In genomic region chr17:3695129-3695722, GRCh38 we compare ENCODE assay signal across 8 cellular contexts. TPM values are rescaled to one million over a fixed set of nuclear protein-coding genes. Genes with fewer than 3 reads are reported as not detected.
DNase-seq lines count a peak whose midpoint lies in the region; ATAC-seq, FAIRE-seq and TF ChIP-seq lines count a peak whose summit lies in the region.

No MANE protein-coding gene starts in this region.

- no peak overlapping the region for H3K9ac ChIP-seq in astrocyte (ENCODE audit: low read length)

- H3K27me3 ChIP-seq in ACC112 (ENCODE audit: insufficient read depth, low read length) (no peaks in the 10 kb centered on the region), astrocyte (ENCODE audit: insufficient read depth, low read length) (peaks cover 14% of the 10 kb centered on the region), right lobe of liver (no peaks in the 10 kb centered on the region)

- ATAC-seq in right lobe of liver: peak; percentile 8 to 21 (median 15)
- ATAC-seq in sciatic nerve: no peak
- no peak for ATAC-seq in activated CD4-positive, CD25-positive, alpha-beta regulatory T cell treated with anti-CD3 and anti-CD28 coated beads, Interleukin-2, amount 50 U/mL, for 24 hours

- POLR2A ChIA-PET in HEK293 (lab: Yijun Ruan, JAX): interaction anchor here (1.1 to 2.0 kb wide), 2 partner anchors 28 to 59 kb away, joined by 4 read pairs; partner anchors contain the start of genes CTNS, HASPIN and SHPK

- intact Hi-C loops in right lobe of liver (cut with DNase I) (no loop called here), sciatic nerve (cut with DNase I) (no loop called here)

- TF ChIP-seq CTCF in HEK293 (tag by site-specific recombination; IDR thresholded peaks at IDR 0.05) (no peak), astrocyte (IDR thresholded peaks at IDR 0.05; ENCODE audit: insufficient read depth, low read depth, low read length) (no peak), right lobe of liver (IDR thresholded peaks at IDR 0.05) (no peak)

- H3K4me3 ChIP-seq in ACC112 (ENCODE audit: low read depth, low read length) (peak overlapping the region; percentile 84), HEK293 (ENCODE audit: low read depth, low read length) (peak overlapping the region; percentile 41), astrocyte (ENCODE audit: insufficient read depth, low read depth, low read length) (peak overlapping the region; percentile 57), right lobe of liver (peak overlapping the region in 2 of 3 donors; percentile 34 to 51)

- H3K36me3 ChIP-seq in ACC112 (ENCODE audit: insufficient read depth, low read length) (no peaks in the 10 kb centered on the region), HEK293 (ENCODE audit: control insufficient read depth in 2 of 2, insufficient read depth in 1 of 2, low read length in 2 of 2) (no peaks in the 10 kb centered on the region; a peak in 1 of 3 replicates), astrocyte (ENCODE audit: insufficient read depth, low read length) (no peaks in the 10 kb centered on the region), right lobe of liver (no peaks in the 10 kb centered on the region)

- no peak overlapping the region for H3K27ac Mint-ChIP-seq in astrocyte (ENCODE audit: unreplicated experiment)

- H3K79me2 ChIP-seq in ACC112 (ENCODE audit: control insufficient read depth, insufficient read depth, low read length, unreplicated experiment): no peaks in the 10 kb centered on the region
- no peaks in the 10 kb centered on the region for H3K79me2 ChIP-seq in astrocyte (ENCODE audit: insufficient read depth, low read length)

- peak overlapping the region; percentile 50 for H3K4me3 Mint-ChIP-seq in astrocyte (ENCODE audit: unreplicated experiment)

- no peaks in the 10 kb centered on the region for H4K20me1 ChIP-seq in astrocyte (ENCODE audit: insufficient read depth, low read length)

- peaks cover 12% of the 10 kb centered on the region for H3K27me3 Mint-ChIP-seq in astrocyte (ENCODE audit: low read depth, unreplicated experiment)

- H2AFZ ChIP-seq in ACC112 (ENCODE audit: low read length, unreplicated experiment) (peak overlapping the region; percentile 70), astrocyte (ENCODE audit: low read depth, low read length) (peak overlapping the region; percentile 90)

- H3K27ac ChIP-seq in ACC112 (ENCODE audit: low read depth, low read length) (no peak overlapping the region), HEK293 (ENCODE audit: extremely low read depth, low read depth, low read length) (no peak overlapping the region), astrocyte (ENCODE audit: low read depth, low read length) (no peak overlapping the region), right lobe of liver (no peak overlapping the region)

- H3K9me3 Mint-ChIP-seq in astrocyte (ENCODE audit: unreplicated experiment): peaks cover 2% of the 10 kb centered on the region

- H3K36me3 Mint-ChIP-seq in astrocyte (ENCODE audit: low read depth, unreplicated experiment): no peaks in the 10 kb centered on the region

- no peaks in the 10 kb centered on the region for H3K9me3 ChIP-seq in HEK293 (ENCODE audit: control insufficient read depth, insufficient read depth, low read depth, low read length)
- H3K9me3 ChIP-seq in astrocyte (ENCODE audit: insufficient read depth, low read depth, low read length): peaks cover 5% of the 10 kb centered on the region
- H3K9me3 ChIP-seq in right lobe of liver: no peaks in the 10 kb centered on the region

- H3K4me1 Mint-ChIP-seq in astrocyte (ENCODE audit: low read depth, unreplicated experiment): peaks cover 2% of the 10 kb centered on the region

- H3K4me1 ChIP-seq in ACC112 (ENCODE audit: control insufficient read depth, insufficient read depth, low read length, unreplicated experiment) (peaks cover 8% of the 10 kb centered on the region), HEK293 (ENCODE audit: control insufficient read depth, insufficient read depth, low read length) (no peaks in the 10 kb centered on the region; the same call in 1 of the 2 replicates), astrocyte (ENCODE audit: insufficient read depth, low read length) (peaks cover 7% of the 10 kb centered on the region), right lobe of liver (peaks cover 0 to 7% (median 0%) of the 10 kb centered on the region in 4 donors)

- no peak for FAIRE-seq in astrocyte (lab: Jason Lieb, UNC)

- peak overlapping the region; percentile 89 for H3K4me2 ChIP-seq in astrocyte (ENCODE audit: low read length)

- CTCF ChIA-PET in HEK293 (lab: Yijun Ruan, JAX): interaction anchor here (0.5 to 1.1 kb wide), 3 partner anchors 12 to 112 kb away, joined by 3 to 8 read pairs (median 3); no protein-coding TSS in a partner anchor

- no peak for TF ChIP-seq POLR2A in right lobe of liver (IDR thresholded peaks at IDR 0.05)

- DNase-seq in astrocyte (ENCODE audit: low read depth) (no peak), right lobe of liver (no peak), amniotic stem cell (lab: John Stamatoyannopoulos, UW) (no peak), sciatic nerve (ENCODE audit: low spot score) (no peak), iPS-NIHi7 (ENCODE audit: extremely low spot score) (no peak)

- 13% methylated on average over 9 of the region's 17 CpGs for WGBS in right lobe of liver (ENCODE audit: insufficient coverage, low coverage, low lambda C conversion rate, missing lambda C conversion rate)

TF ChIP-seq in HEK293, 187 proteins besides CTCF, POLR2A, EP300 and RAD21:
- TF ChIP-seq ZBTB7A (tag by site-specific recombination; IDR thresholded peaks at IDR 0.05; ENCODE audit: low read depth) (no peak), GLIS1 (tag by site-specific recombination; IDR thresholded peaks at IDR 0.05) (0 out of 2 replicates have a peak, but pooled peaks have one; percentile 9), ZNF140 (tag by site-specific recombination; IDR thresholded peaks at IDR 0.05) (no peak)
TF ChIP-seq in HEK293: peak in this region for 1.

RNA-seq across cellular contexts. Expression of gene P2RX5, which starts 0.7 kb away (rescaled TPM):
- total RNA-seq in astrocyte (2.4 TPM in 2 replicates), right lobe of liver (1 to 10 TPM in 1 of 6 experiments, under 1 TPM in 5; 0.13 to 1.1 (median 0.40) TPM), sciatic nerve (1.8 TPM)

RNA-seq across cellular contexts. Expression of gene EMC6, which starts 26.6 kb away (rescaled TPM):
- total RNA-seq in astrocyte (49.7 and 52.2 TPM in 2 replicates), right lobe of liver (10 to 100 TPM; 19.7 to 27.7 (median 24.4) TPM), sciatic nerve (18.4 TPM)

RNA-seq across cellular contexts. Expression of gene TAX1BP3, which starts 26.8 kb away (rescaled TPM):
- total RNA-seq in astrocyte (193 and 194 TPM in 2 replicates), right lobe of liver (10 to 100 TPM in 4 of 6 experiments, 1 to 10 TPM in 2; 8.1 to 60.9 (median 34.7) TPM), sciatic nerve (168 TPM)

RNA-seq across cellular contexts. Expression of gene HASPIN, which starts 28.5 kb away (rescaled TPM):
- total RNA-seq in astrocyte: 1.7 and 2.4 TPM in 2 replicates
- 1 to 10 TPM in 1 of 6 experiments, under 1 TPM in 4, not detected in 1; 0.07 to 1.1 (median 0.27) TPM for total RNA-seq in right lobe of liver
- total RNA-seq in sciatic nerve: 0.36 TPM

RNA-seq across cellular contexts. Expression of gene CTNS, which starts 58.7 kb away (rescaled TPM):
- total RNA-seq in astrocyte: 5.8 and 6.5 TPM in 2 replicates
- 10 to 100 TPM in 2 of 6 experiments, 1 to 10 TPM in 4; 6.7 to 30.3 (median 9.4) TPM for total RNA-seq in right lobe of liver
- total RNA-seq in sciatic nerve: 15.7 TPM

Comparison
In these comparisons a context has a peak if more than half of its experiments do, and no peak if none do; other contexts are left out.
1. ATAC-seq: peak in right lobe of liver (4 of 4); none in sciatic nerve (single experiment) and activated CD4-positive, CD25-positive, alpha-beta regulatory T cell treated with anti-CD3 and anti-CD28 coated beads, Interleukin-2, amount 50 U/mL, for 24 hours (0 of 2).
2. Peak in every context shown above with its lines, with median percentiles within 50 percentile points of each other: H3K4me3 ChIP-seq.